Comparison of ENCODE assay signal across 9 cellular contexts in the genomic region with DNA sequence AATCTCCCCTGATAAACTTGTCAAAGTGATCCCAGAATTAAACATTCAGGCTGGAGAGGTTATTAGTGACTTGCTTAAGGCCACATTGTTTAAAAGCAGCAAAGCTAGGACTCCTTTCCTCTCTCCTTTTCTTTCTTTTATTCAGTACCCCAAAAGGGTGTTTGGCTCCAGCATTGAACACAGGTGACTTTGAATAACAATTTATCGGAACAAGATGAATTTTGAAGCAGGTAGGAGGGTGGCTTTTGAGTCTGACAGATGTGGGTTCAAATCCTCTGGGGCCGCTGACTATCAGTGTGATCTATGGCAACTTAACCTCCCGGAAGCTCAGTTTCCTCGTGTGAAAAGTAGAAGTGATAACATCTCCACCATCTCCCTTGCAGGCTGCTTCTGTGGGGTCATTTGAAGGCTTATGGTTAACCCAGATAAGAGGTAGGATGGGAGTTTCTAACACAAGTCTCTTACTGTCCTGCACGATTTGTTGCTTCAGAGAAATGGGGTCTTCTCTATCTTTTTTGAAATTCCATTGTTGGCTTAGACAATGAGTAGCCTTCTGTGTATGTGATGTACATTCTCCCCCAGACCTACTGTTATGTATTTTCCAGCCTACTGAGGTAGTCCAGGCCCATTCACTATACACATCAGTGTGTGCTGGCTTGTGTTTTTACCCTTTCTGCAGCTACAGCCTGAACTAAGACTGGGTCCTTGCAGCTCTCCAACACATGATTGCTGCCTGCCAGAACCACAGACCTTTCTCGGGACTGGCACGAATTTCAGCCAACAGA. TPM values are rescaled to one million over a fixed set of nuclear protein-coding genes. Genes with fewer than 3 reads are reported as not detected.
DNase-seq lines count a peak whose midpoint lies in the region; ATAC-seq and TF ChIP-seq lines count a peak whose summit lies in the region.
"Had no signal": no experiment of that assay in that cellular context is flagged by ENCODE, and none has a peak within 500 bp of the region (broad histone marks: within the 10 kb centered on the region; RNA-seq: fewer than 3 reads in every experiment).

No MANE protein-coding gene starts in this region.

- H3K4me1 ChIP-seq in Peyer's patch (peaks cover 0 to 15% (median 11%) of the 10 kb centered on the region in 4 donors), rectal smooth muscle tissue (ENCODE audit: control insufficient read depth, insufficient read depth, low read length) (peaks cover 9% of the 10 kb centered on the region), MM.1S (ENCODE audit: low read length) (no peaks in the 10 kb centered on the region)
- H3K4me1 ChIP-seq: neural progenitor cell had no signal

- H3K9me3 Mint-ChIP-seq in chondrocyte (ENCODE audit: low read depth): no peaks in the 10 kb centered on the region
- H3K9me3 Mint-ChIP-seq: neural progenitor cell had no signal

- no peak for TF ChIP-seq POLR2A in Peyer's patch (IDR thresholded peaks at IDR 0.05)

- H3K9me2 ChIP-seq in MM.1S (replicated peaks; ENCODE audit: insufficient read depth, low read length): no peaks in the 10 kb centered on the region

- no peaks in the 10 kb centered on the region for H3K36me3 Mint-ChIP-seq in chondrocyte (ENCODE audit: low read depth)
- H3K36me3 Mint-ChIP-seq: neural progenitor cell had no signal

- no peaks in the 10 kb centered on the region for H3K27me3 ChIP-seq in Peyer's patch
- no peaks in the 10 kb centered on the region for H3K27me3 ChIP-seq in rectal smooth muscle tissue (ENCODE audit: control insufficient read depth, insufficient read depth, low read length)
- no peaks in the 10 kb centered on the region for H3K27me3 ChIP-seq in MM.1S (replicated peaks; ENCODE audit: insufficient read depth, low read length)
- H3K27me3 ChIP-seq: neural progenitor cell had no signal

- H3K9ac ChIP-seq in rectal smooth muscle tissue (ENCODE audit: low read length): no peak overlapping the region
- H3K9ac ChIP-seq in MM.1S (ENCODE audit: low read length): no peak overlapping the region
- H3K9ac ChIP-seq: neural progenitor cell had no signal

- H3K4me3 ChIP-seq in Peyer's patch (no peak overlapping the region), rectal smooth muscle tissue (ENCODE audit: low read length) (no peak overlapping the region), foreskin fibroblast (ENCODE audit: low read depth in 1 of 2, low read length in 2 of 2) (no peak overlapping the region), MM.1S (ENCODE audit: low read length) (no peak overlapping the region)
- H3K4me3 ChIP-seq: neural progenitor cell had no signal

- no peaks in the 10 kb centered on the region for H4K20me1 ChIP-seq in MM.1S (ENCODE audit: insufficient read depth, low read length)

- no peaks in the 10 kb centered on the region for H3K27me3 Mint-ChIP-seq in chondrocyte (ENCODE audit: low read depth)

- H3K4me2 ChIP-seq in MM.1S (ENCODE audit: low read depth, low read length): no peak overlapping the region
- H3K4me2 ChIP-seq: neural progenitor cell had no signal

- H3F3A ChIP-seq in MM.1S (ENCODE audit: insufficient read depth, low read length): no peaks in the 10 kb centered on the region

- peak overlapping the region in 3 of 4 donors; percentile 25 to 55 (median 43) for H3K27ac ChIP-seq in Peyer's patch
- peak overlapping the region; percentile 73 for H3K27ac ChIP-seq in rectal smooth muscle tissue (ENCODE audit: low read depth, low read length)
- no peak overlapping the region for H3K27ac ChIP-seq in MM.1S (ENCODE audit: low read length)
- H3K27ac ChIP-seq: neural progenitor cell had no signal

- H3K4me1 Mint-ChIP-seq in chondrocyte (ENCODE audit: low read depth): peaks cover 30% of the 10 kb centered on the region

- no peak overlapping the region for H2AFZ ChIP-seq in MM.1S (ENCODE audit: low read length)
- H2AFZ ChIP-seq: neural progenitor cell had no signal

- no peaks in the 10 kb centered on the region for H3K79me2 ChIP-seq in MM.1S (ENCODE audit: low read length)

- H3K9me3 ChIP-seq in Peyer's patch (no peaks in the 10 kb centered on the region), MM.1S (replicated peaks; ENCODE audit: insufficient read depth, low read length) (no peaks in the 10 kb centered on the region)

- H3K4me3 Mint-ChIP-seq in chondrocyte (ENCODE audit: unreplicated experiment): peak overlapping the region; percentile 37
- H3K4me3 Mint-ChIP-seq: neural progenitor cell had no signal

- DNase-seq in Peyer's patch (no peak), chondrocyte (ENCODE audit: low spot score) (no peak), foreskin fibroblast (no peak), NCI-H2081 treated with DMSO at 0.1 percent for 48 hours (lab: John Stamatoyannopoulos, UW) (no peak), NCI-H446 treated with DMSO at 0.1 percent for 48 hours (lab: John Stamatoyannopoulos, UW) (no peak), MM.1S (no peak)

- no peaks in the 10 kb centered on the region for H3K36me3 ChIP-seq in Peyer's patch
- no peaks in the 10 kb centered on the region for H3K36me3 ChIP-seq in rectal smooth muscle tissue (ENCODE audit: control insufficient read depth, insufficient read depth, low read length)
- no peaks in the 10 kb centered on the region for H3K36me3 ChIP-seq in MM.1S (replicated peaks; ENCODE audit: insufficient read depth, low read length)
- H3K36me3 ChIP-seq: neural progenitor cell had no signal

- peak overlapping the region; percentile 94 for H3K27ac Mint-ChIP-seq in chondrocyte (ENCODE audit: unreplicated experiment)
- H3K27ac Mint-ChIP-seq: neural progenitor cell had no signal

- TF ChIP-seq CTCF in Peyer's patch (IDR thresholded peaks at IDR 0.05): no peak
- no peak for TF ChIP-seq CTCF in chondrocyte (IDR thresholded peaks at IDR 0.05)
- no peak for TF ChIP-seq CTCF in foreskin fibroblast (IDR thresholded peaks at IDR 0.05; ENCODE audit: low read depth, low read length)
- TF ChIP-seq CTCF in MM.1S (IDR thresholded peaks at IDR 0.05; ENCODE audit: low read length): no peak

- peak; percentile 17 for ATAC-seq in GM19395 (IDR thresholded peaks at IDR 0.05; ENCODE audit: unreplicated experiment)

RNA-seq across cellular contexts. Expression of gene JUN, which starts 29.0 kb away (rescaled TPM):
- total RNA-seq in Peyer's patch: 100 to 1,000 TPM; 158 to 277 (median 208) TPM
- 74.9 to 98.8 TPM (median 92.3 TPM) in 3 replicates for total RNA-seq in chondrocyte

RNA-seq across cellular contexts. Expression of gene MYSM1, which starts 55.0 kb away (rescaled TPM):
- total RNA-seq in Peyer's patch: 10 to 100 TPM; 40.8 to 62.3 (median 49.5) TPM
- 26.6 to 33.8 TPM (median 29.8 TPM) in 3 replicates for total RNA-seq in chondrocyte
